Comparison of ENCODE assay signal across 22 cellular contexts in genomic region chr7:115494529-115495147, GRCh38.
"Had no signal": no experiment of that assay in that cellular context is flagged by ENCODE, and none has a peak within 500 bp of the region (broad histone marks: within the 10 kb centered on the region; RNA-seq: fewer than 3 reads in every experiment).

No MANE protein-coding gene starts in this region.

- H3K27me3 ChIP-seq: adrenal gland, esophagus muscularis mucosa, neural progenitor cell, sigmoid colon, testis had no signal

- H3K4me3 ChIP-seq: adrenal gland, esophagus muscularis mucosa, heart right ventricle, lower lobe of right lung, neural progenitor cell, testis had no signal

- H3K4me1 ChIP-seq: adrenal gland, heart right ventricle, lower lobe of right lung, neural progenitor cell, testis had no signal

- H3K4me2 ChIP-seq: neural progenitor cell had no signal

- H3K27ac Mint-ChIP-seq: activated naive CD8-positive, alpha-beta T cell; activated T-cell treated with anti-CD3 and anti-CD28 coated beads, Interleukin-2, amount 50 U/mL, for 24 hours; activated T-helper 17 cell treated with anti-CD3 and anti-CD28 coated beads, Interleukin-2, amount 50 U/mL, for 72 hours; naive B cell; neural progenitor cell; T-helper 1 cell treated with Interleukin-12 subunit alpha and Interleukin-12 subunit beta and Interleukin-4 antibody, amounts not matched to agents 30 μg/mL and 1 μg/mL, for 36 hours; type B pancreatic cell; WTC11 had no signal

- ATAC-seq: activated T-helper 17 cell treated with anti-CD3 and anti-CD28 coated beads, Interleukin-2, amount 50 U/mL, for 72 hours; heart right ventricle; left lobe of liver; lower lobe of right lung; WTC11 had no signal

- H3K36me3 Mint-ChIP-seq: activated naive CD8-positive, alpha-beta T cell; naive B cell; neural progenitor cell; type B pancreatic cell; WTC11 had no signal

- H3K9me3 ChIP-seq: adrenal gland, esophagus muscularis mucosa, heart right ventricle, lower lobe of right lung, sigmoid colon, testis had no signal

- H3K9ac ChIP-seq: neural progenitor cell had no signal

- H2AFZ ChIP-seq: neural progenitor cell had no signal

- H3K36me3 ChIP-seq: adrenal gland, esophagus muscularis mucosa, heart right ventricle, lower lobe of right lung, neural progenitor cell, sigmoid colon had no signal

- H3K4me3 Mint-ChIP-seq: activated naive CD8-positive, alpha-beta T cell; activated T-cell treated with anti-CD3 and anti-CD28 coated beads, Interleukin-2, amount 50 U/mL, for 24 hours; activated T-helper 17 cell treated with anti-CD3 and anti-CD28 coated beads, Interleukin-2, amount 50 U/mL, for 72 hours; central memory CD8-positive, alpha-beta T cell; naive B cell; neural progenitor cell; T-helper 1 cell treated with Interleukin-12 subunit alpha and Interleukin-12 subunit beta and Interleukin-4 antibody, amounts not matched to agents 30 μg/mL and 1 μg/mL, for 36 hours; type B pancreatic cell; WTC11 had no signal

- FAIRE-seq: astrocyte had no signal

- H3K27ac ChIP-seq: adrenal gland, esophagus muscularis mucosa, heart right ventricle, lower lobe of right lung, neural progenitor cell, testis had no signal

- H3K4me1 Mint-ChIP-seq: activated T-helper 17 cell treated with anti-CD3 and anti-CD28 coated beads, Interleukin-2, amount 50 U/mL, for 72 hours; central memory CD8-positive, alpha-beta T cell had no signal

- DNase-seq: activated T-cell treated with anti-CD3 and anti-CD28 coated beads, Interleukin-2, amount 50 U/mL, for 24 hours; adrenal gland; heart right ventricle; kidney; lower lobe of right lung; naive B cell; retina; sigmoid colon; stimulated activated CD4-positive, alpha-beta T cell treated with anti-CD3 and anti-CD28 coated beads, Interleukin-2, amount 100 ng/mL, for 48 hours; stimulated activated naive CD4-positive, alpha-beta T cell; T1000; testis had no signal

- H3K9me3 Mint-ChIP-seq: activated T-cell treated with anti-CD3 and anti-CD28 coated beads, Interleukin-2, amount 50 U/mL, for 24 hours; activated T-helper 17 cell treated with anti-CD3 and anti-CD28 coated beads, Interleukin-2, amount 50 U/mL, for 72 hours; central memory CD8-positive, alpha-beta T cell; naive B cell; neural progenitor cell; T-helper 1 cell treated with Interleukin-12 subunit alpha and Interleukin-12 subunit beta and Interleukin-4 antibody, amounts not matched to agents 30 μg/mL and 1 μg/mL, for 36 hours; type B pancreatic cell; WTC11 had no signal
